In the genomic region with DNA sequence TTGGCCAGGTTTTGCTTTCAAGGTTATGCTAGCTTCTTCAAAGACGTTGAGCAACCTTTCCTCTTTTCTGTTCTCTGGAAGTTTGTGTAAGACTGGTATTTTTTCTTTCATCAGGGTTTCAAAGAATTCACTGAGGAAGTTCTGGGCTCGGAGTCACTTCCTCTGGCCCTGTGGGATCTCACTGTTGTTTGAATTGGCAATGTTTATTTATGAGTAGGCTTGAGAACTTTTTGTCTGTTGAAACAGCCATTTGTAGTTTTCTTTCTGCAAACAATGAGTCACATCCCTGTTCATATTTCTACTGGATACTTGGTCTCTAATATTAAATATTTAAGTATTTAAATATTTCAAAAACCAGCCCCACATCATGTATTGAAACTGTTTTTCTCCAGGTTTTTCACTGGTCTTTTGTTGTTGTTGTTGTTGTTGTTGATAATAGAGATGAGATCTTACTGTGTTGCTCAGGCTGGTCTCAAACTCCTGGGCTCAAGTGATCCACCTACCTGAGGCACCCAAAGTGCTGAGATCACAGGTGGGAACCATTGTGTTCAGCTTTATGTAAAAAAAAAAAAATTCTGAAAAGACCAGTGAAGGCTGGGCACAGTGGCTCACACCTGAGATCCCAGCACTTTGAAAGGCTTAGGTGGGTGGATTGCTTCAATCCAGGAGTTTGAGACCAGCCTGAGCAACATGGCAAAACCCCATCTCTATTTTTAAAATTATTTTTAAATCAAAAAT, we compare ENCODE assay signal across 8 cellular contexts. TPM values are rescaled to one million over a fixed set of nuclear protein-coding genes. Genes with fewer than 3 reads are reported as not detected.
DNase-seq lines count a peak whose midpoint lies in the region; ATAC-seq and TF ChIP-seq lines count a peak whose summit lies in the region.

No MANE protein-coding gene starts in this region.

- no peaks in the 10 kb centered on the region for H3K36me3 ChIP-seq in A673 (ENCODE audit: insufficient read depth, low read length, poor library complexity, severe bottlenecking)
- no peaks in the 10 kb centered on the region for H3K36me3 ChIP-seq in HUES64 (ENCODE audit: insufficient read depth, low read length)

- intact Hi-C loops in A673 (cut with micrococcal nuclease; ENCODE audit: unreplicated experiment) (no loop called here), right cardiac atrium (cut with DNase I) (no loop called here)

- H3K9me3 ChIP-seq in A673 (ENCODE audit: low read depth, low read length, poor library complexity, severe bottlenecking): no peaks in the 10 kb centered on the region
- H3K9me3 ChIP-seq in HUES64 (ENCODE audit: insufficient read depth, low read depth, low read length): peaks cover 9% of the 10 kb centered on the region
- H3K9me3 ChIP-seq in right cardiac atrium (ENCODE audit: control insufficient read depth, low read length): no peaks in the 10 kb centered on the region

- peak; percentile 89 for DNase-seq in A673 (ENCODE audit: low spot score)
- no peak for DNase-seq in activated naive CD8-positive, alpha-beta T cell treated with anti-CD3 and anti-CD28 coated beads, Interleukin-2, amount 10 ng/mL, durations not matched to agents 7 days and 5 days
- peak; percentile 58 to 77 (median 74) for DNase-seq in right cardiac atrium
- no peak for DNase-seq in islet precursor cell
- DNase-seq in RPMI8226: no peak
- DNase-seq in NAMALWA (ENCODE audit: low spot score): no peak

- peaks cover 33% of the 10 kb centered on the region for H3K4me1 Mint-ChIP-seq in activated naive CD8-positive, alpha-beta T cell treated with anti-CD3 and anti-CD28 coated beads, Interleukin-2, amount 10 ng/mL, durations not matched to agents 7 days and 5 days

- H3K9me3 Mint-ChIP-seq in activated naive CD8-positive, alpha-beta T cell treated with anti-CD3 and anti-CD28 coated beads, Interleukin-2, amount 10 ng/mL, durations not matched to agents 7 days and 5 days: peaks cover 3% of the 10 kb centered on the region

- ATAC-seq in activated naive CD8-positive, alpha-beta T cell treated with anti-CD3 and anti-CD28 coated beads, Interleukin-2, amount 10 ng/mL, durations not matched to agents 7 days and 5 days (ENCODE audit: low read depth): peak; percentile 26
- ATAC-seq in right cardiac atrium: peak; percentile 95

- H3K27ac ChIP-seq in A673 (ENCODE audit: low read depth, low read length, poor library complexity, severe bottlenecking) (peak overlapping the region; percentile 72), HUES64 (ENCODE audit: low read depth, low read length) (peak overlapping the region; percentile 57), right cardiac atrium (ENCODE audit: low read length) (peak overlapping the region; percentile 97), skin epidermis (peak overlapping the region in 20 of 21 experiments; percentile 55 to 90 (median 79))

- H3K4me3 ChIP-seq in A673 (ENCODE audit: low read depth, low read length, poor library complexity, severe bottlenecking) (no peak overlapping the region), HUES64 (ENCODE audit: low read length) (no peak overlapping the region), right cardiac atrium (ENCODE audit: low read length) (no peak overlapping the region), skin epidermis (no peak overlapping the region)

- H3K27me3 Mint-ChIP-seq in activated naive CD8-positive, alpha-beta T cell treated with anti-CD3 and anti-CD28 coated beads, Interleukin-2, amount 10 ng/mL, durations not matched to agents 7 days and 5 days: peaks cover 2% of the 10 kb centered on the region

- H3K4me1 ChIP-seq in A673 (ENCODE audit: insufficient read depth, low read length, poor library complexity, severe bottlenecking): peaks cover 19% of the 10 kb centered on the region
- peaks cover 14% of the 10 kb centered on the region for H3K4me1 ChIP-seq in HUES64 (ENCODE audit: insufficient read depth, low read length)
- H3K4me1 ChIP-seq in right cardiac atrium (ENCODE audit: control insufficient read depth, insufficient read depth, low read length): peaks cover 10% of the 10 kb centered on the region

- peaks cover 6% of the 10 kb centered on the region for H3K36me3 Mint-ChIP-seq in activated naive CD8-positive, alpha-beta T cell treated with anti-CD3 and anti-CD28 coated beads, Interleukin-2, amount 10 ng/mL, durations not matched to agents 7 days and 5 days

- no TSS peak for BruUV-seq in A673 (replicated peaks; lab: Mats Ljungman, UMichigan)

- POLR2A ChIA-PET in A673 (lab: Charles Lee; ENCODE audit: low non-redundant PET): no interaction called here
- POLR2A ChIA-PET in activated naive CD8-positive, alpha-beta T cell treated with anti-CD3 and anti-CD28 coated beads, Interleukin-2, amount 10 ng/mL, durations not matched to agents 7 days and 5 days (lab: Charles Lee): interaction anchor here (1.8 kb wide), 1 partner anchor 10 kb away, joined by 8 read pairs; no protein-coding TSS in a partner anchor

- WGBS in HUES64: 26% methylated on average over 2 of the region's 2 CpGs
- WGBS in right cardiac atrium: 13% methylated on average over 2 of the region's 2 CpGs

- no peak for TF ChIP-seq CTCF in A673 (conservative IDR thresholded peaks at IDR 0.05; ENCODE audit: low read depth, low read length)

- CTCF ChIA-PET in A673 (lab: Charles Lee): no interaction called here

- no peaks in the 10 kb centered on the region for H3K27me3 ChIP-seq in A673 (replicated peaks; ENCODE audit: insufficient read depth, low read depth, low read length, poor library complexity)
- no peaks in the 10 kb centered on the region for H3K27me3 ChIP-seq in HUES64 (ENCODE audit: insufficient read depth, low read length)
- no peaks in the 10 kb centered on the region for H3K27me3 ChIP-seq in right cardiac atrium (ENCODE audit: control insufficient read depth, insufficient read depth)

- peak overlapping the region; percentile 30; the same call in 1 of the 2 replicates for H3K9ac ChIP-seq in HUES64 (ENCODE audit: low read depth, low read length)

- peak overlapping the region; percentile 71 for H3K4me3 Mint-ChIP-seq in activated naive CD8-positive, alpha-beta T cell treated with anti-CD3 and anti-CD28 coated beads, Interleukin-2, amount 10 ng/mL, durations not matched to agents 7 days and 5 days

- peak overlapping the region; percentile 71 for H3K27ac Mint-ChIP-seq in activated naive CD8-positive, alpha-beta T cell treated with anti-CD3 and anti-CD28 coated beads, Interleukin-2, amount 10 ng/mL, durations not matched to agents 7 days and 5 days

RNA-seq across cellular contexts. Expression of a gene that starts 26.9 kb away (rescaled TPM):
- 0.94 and 1.3 TPM in 2 replicates for total RNA-seq in A673 (2021)
- 1.3 TPM for polyA plus RNA-seq in HUES64 (2013, experiment 1 of 2)
- polyA plus RNA-seq in HUES64 (2013, experiment 2 of 2): 1.2 TPM
- 1 to 10 TPM in 1 of 2 experiments, under 1 TPM in 1; 0.94 to 1.2 TPM for total RNA-seq in activated naive CD8-positive, alpha-beta T cell treated with anti-CD3 and anti-CD28 coated beads, Interleukin-2, amount 10 ng/mL, durations not matched to agents 7 days and 5 days
- 1 to 10 TPM; 6.2 to 7.4 (median 7.3) TPM for total RNA-seq in right cardiac atrium
- polyA plus RNA-seq in right cardiac atrium: 6.7 TPM

RNA-seq across cellular contexts. Expression of a gene that starts 36.7 kb away (rescaled TPM):
- total RNA-seq in A673 (2021): not detected in 2 replicates
- not detected for polyA plus RNA-seq in HUES64 (2013, experiment 1 of 2)
- not detected for polyA plus RNA-seq in HUES64 (2013, experiment 2 of 2)
- under 1 TPM in 1 of 2 experiments, not detected in 1; 0.11 TPM for total RNA-seq in activated naive CD8-positive, alpha-beta T cell treated with anti-CD3 and anti-CD28 coated beads, Interleukin-2, amount 10 ng/mL, durations not matched to agents 7 days and 5 days
- total RNA-seq in right cardiac atrium: 10 to 100 TPM; 30.2 to 61.0 (median 45.1) TPM
- 46.3 TPM for polyA plus RNA-seq in right cardiac atrium

Comparison
In these comparisons a context has a peak if more than half of its experiments do, and no peak if none do; other contexts are left out.
1. DNase-seq: peak in A673 (single experiment) and right cardiac atrium (3 of 3); none in activated naive CD8-positive, alpha-beta T cell treated with anti-CD3 and anti-CD28 coated beads, Interleukin-2, amount 10 ng/mL, durations not matched to agents 7 days and 5 days (single experiment), islet precursor cell (single experiment), RPMI8226 (single experiment) and NAMALWA (single experiment).
2. RNA of a gene that starts 36.7 kb away (total RNA-seq): 30.2 to 61.0 TPM in right cardiac atrium; not detected in A673 and 0.11 TPM in activated naive CD8-positive, alpha-beta T cell treated with anti-CD3 and anti-CD28 coated beads, Interleukin-2, amount 10 ng/mL, durations not matched to agents 7 days and 5 days; every median in the first group is over 10 times any median in the second.
3. Peak in every context shown above with its lines, with median percentiles within 50 percentile points of each other: H3K27ac ChIP-seq.